In genomic region chr10:33196710-33197406, GRCh38 we compare ENCODE assay signal across 11 cellular contexts.
A peak's percentile ranks its signal among the peaks of the same experiment; 100 is the strongest.
DNase-seq lines count a peak whose midpoint lies in the region; TF ChIP-seq lines count a peak whose summit lies in the region.
"Had no signal": no experiment of that assay in that cellular context is flagged by ENCODE, and none has a peak within 500 bp of the region (broad histone marks: within the 10 kb centered on the region; RNA-seq: fewer than 3 reads in every experiment).

No MANE protein-coding gene starts in this region.

- H3K4me1 ChIP-seq in rectal smooth muscle tissue (ENCODE audit: control insufficient read depth, insufficient read depth, low read length) = peaks cover 6% of the 10 kb centered on the region
- peaks cover 4% of the 10 kb centered on the region; the same call in 1 of the 2 replicates for H3K4me1 ChIP-seq in Karpas-422 (ENCODE audit: low read length)

- H3K4me2 ChIP-seq in Karpas-422 (ENCODE audit: low read depth, low read length, poor library complexity, severe bottlenecking) = no peak overlapping the region

- POLR2A ChIA-PET in AG04450 (lab: Yijun Ruan, JAX) = interaction anchor here (0.5 kb wide), 1 partner anchor 997 kb away, joined by 3 read pairs; no protein-coding TSS in a partner anchor

- no peak overlapping the region for H3K4me3 ChIP-seq in AG04450 (ENCODE audit: low read depth, low read length)
- H3K4me3 ChIP-seq in rectal smooth muscle tissue (ENCODE audit: low read length) = peak overlapping the region; percentile 29
- no peak overlapping the region for H3K4me3 ChIP-seq in Karpas-422 (ENCODE audit: low read length)

- H3K27ac ChIP-seq in AG04450 (ENCODE audit: low read depth, low read length) (peak overlapping the region; percentile 40), rectal smooth muscle tissue (ENCODE audit: low read depth, low read length) (no peak overlapping the region), Karpas-422 (ENCODE audit: low read length) (no peak overlapping the region)
- H3K27ac ChIP-seq: neutrophil had no signal

- no peaks in the 10 kb centered on the region for H4K20me1 ChIP-seq in Karpas-422 (ENCODE audit: insufficient read depth, low read depth, low read length)

- TF ChIP-seq CTCF in AG04450 (IDR thresholded peaks at IDR 0.05; ENCODE audit: low read depth, low read length) (no peak), chondrocyte (IDR thresholded peaks at IDR 0.05) (no peak)

- H3K9me3 ChIP-seq in AG04450 (ENCODE audit: control insufficient read depth, insufficient read depth, low read length) (no peaks in the 10 kb centered on the region), Karpas-422 (ENCODE audit: low read length) (no peaks in the 10 kb centered on the region)
- H3K9me3 ChIP-seq: neutrophil had no signal

- H3K27ac Mint-ChIP-seq in chondrocyte (ENCODE audit: unreplicated experiment) = peak overlapping the region; percentile 28
- no peak overlapping the region for H3K27ac Mint-ChIP-seq in activated naive CD4-positive, alpha-beta T cell treated with anti-CD3 and anti-CD28 coated beads, Interleukin-2, amount 10 ng/mL, durations not matched to agents 7 days and 5 days

- no peak overlapping the region for H3K4me3 Mint-ChIP-seq in chondrocyte (ENCODE audit: unreplicated experiment)
- H3K4me3 Mint-ChIP-seq in activated naive CD4-positive, alpha-beta T cell treated with anti-CD3 and anti-CD28 coated beads, Interleukin-2, amount 10 ng/mL, durations not matched to agents 7 days and 5 days = no peak overlapping the region

- no peak overlapping the region for H2AFZ ChIP-seq in Karpas-422 (ENCODE audit: low read length)

- H3K36me3 Mint-ChIP-seq in chondrocyte (ENCODE audit: low read depth) = peaks cover 20% of the 10 kb centered on the region
- H3K36me3 Mint-ChIP-seq in activated naive CD4-positive, alpha-beta T cell treated with anti-CD3 and anti-CD28 coated beads, Interleukin-2, amount 10 ng/mL, durations not matched to agents 7 days and 5 days = no peaks in the 10 kb centered on the region

- no peak overlapping the region for H3K9ac ChIP-seq in rectal smooth muscle tissue (ENCODE audit: low read length)
- no peak overlapping the region for H3K9ac ChIP-seq in Karpas-422 (ENCODE audit: low read length)

- no peaks in the 10 kb centered on the region for H3K27me3 ChIP-seq in AG04450 (ENCODE audit: control insufficient read depth, insufficient read depth, low read length)
- H3K27me3 ChIP-seq in rectal smooth muscle tissue (ENCODE audit: control insufficient read depth, insufficient read depth, low read length) = no peaks in the 10 kb centered on the region
- H3K27me3 ChIP-seq in Karpas-422 (ENCODE audit: low read length) = no peaks in the 10 kb centered on the region

- H3K4me1 Mint-ChIP-seq in chondrocyte (ENCODE audit: low read depth) = peaks cover 56% of the 10 kb centered on the region
- H3K4me1 Mint-ChIP-seq in activated naive CD4-positive, alpha-beta T cell treated with anti-CD3 and anti-CD28 coated beads, Interleukin-2, amount 10 ng/mL, durations not matched to agents 7 days and 5 days = peaks cover 2% of the 10 kb centered on the region

- no peak for DNase-seq in AG04450 (ENCODE audit: low read depth, low spot score)
- DNase-seq in chondrocyte (ENCODE audit: low spot score) = no peak
- DNase-seq in left kidney (ENCODE audit: low read depth, low spot score) = peak; percentile 83
- no peak for DNase-seq in stimulated activated CD4-positive, alpha-beta T cell treated with anti-CD3 and anti-CD28 coated beads, Interleukin-1b, Interleukin-23, amount 100 ng/mL, for 48 hours
- DNase-seq in Karpas-422 = no peak
- no peak for DNase-seq in activated naive CD4-positive, alpha-beta T cell treated with anti-CD3 and anti-CD28 coated beads, Interleukin-2, amount 10 ng/mL, durations not matched to agents 7 days and 5 days
- no peak for DNase-seq in epidermal melanocyte (ENCODE audit: insufficient read length, low spot score)
- DNase-seq: activated CD8-positive, alpha-beta memory T cell treated with anti-CD3 and anti-CD28 coated beads, Interleukin-2, amount 50 U/mL, for 4 hours; effector CD4-positive, alpha-beta T cell had no signal

- CTCF ChIA-PET in AG04450 (lab: Charles Lee) = no interaction called here
- CTCF ChIA-PET in activated naive CD4-positive, alpha-beta T cell treated with anti-CD3 and anti-CD28 coated beads, Interleukin-2, amount 10 ng/mL, durations not matched to agents 7 days and 5 days (lab: Charles Lee) = interaction anchor here (1.0 kb wide), 1 partner anchor 134 kb away, joined by 4 read pairs; no protein-coding TSS in a partner anchor

- no peaks in the 10 kb centered on the region for H3K79me2 ChIP-seq in Karpas-422 (ENCODE audit: low read length)

- H3K36me3 ChIP-seq in rectal smooth muscle tissue (ENCODE audit: control insufficient read depth, insufficient read depth, low read length) = no peaks in the 10 kb centered on the region
- H3K36me3 ChIP-seq in Karpas-422 (ENCODE audit: insufficient read depth, low read length) = no peaks in the 10 kb centered on the region
- H3K36me3 ChIP-seq: neutrophil had no signal

- no peaks in the 10 kb centered on the region for H3K9me2 ChIP-seq in Karpas-422 (replicated peaks; ENCODE audit: insufficient read depth, low read length)

- no peaks in the 10 kb centered on the region for H3K9me3 Mint-ChIP-seq in chondrocyte (ENCODE audit: low read depth)
- no peaks in the 10 kb centered on the region for H3K9me3 Mint-ChIP-seq in activated naive CD4-positive, alpha-beta T cell treated with anti-CD3 and anti-CD28 coated beads, Interleukin-2, amount 10 ng/mL, durations not matched to agents 7 days and 5 days

- H3K27me3 Mint-ChIP-seq in chondrocyte (ENCODE audit: low read depth) = no peaks in the 10 kb centered on the region
- peaks cover 4% of the 10 kb centered on the region for H3K27me3 Mint-ChIP-seq in activated naive CD4-positive, alpha-beta T cell treated with anti-CD3 and anti-CD28 coated beads, Interleukin-2, amount 10 ng/mL, durations not matched to agents 7 days and 5 days
